In genomic region chr7:130896898-130897514, GRCh38 we compare ENCODE assay signal across 8 cellular contexts.
A peak's percentile ranks its signal among the peaks of the same experiment; 100 is the strongest.
DNase-seq lines count a peak whose midpoint lies in the region; ATAC-seq and TF ChIP-seq lines count a peak whose summit lies in the region.

No MANE protein-coding gene starts in this region.

- peak; percentile 83 for TF ChIP-seq RAD21 in IMR-90 (IDR thresholded peaks at IDR 0.05; ENCODE audit: low read length)

- intact Hi-C loops in IMR-90 (cut with micrococcal nuclease): loop anchor here (1.0 kb wide), 1 partner anchor 143 kb away; no protein-coding TSS in a partner anchor
- intact Hi-C loops in cardiac septum (cut with DNase I): loop anchor here (1.0 to 10.0 kb wide), 4 partner anchors 112 to 408 kb away; no protein-coding TSS in a partner anchor
- intact Hi-C loops in posterior vena cava (cut with DNase I): loop anchor here (5.0 to 10.0 kb wide), 4 partner anchors 108 to 150 kb away; no protein-coding TSS in a partner anchor
- intact Hi-C loops in aorta (cut with DNase I): loop anchor here (5.0 to 10.0 kb wide), 4 partner anchors 108 to 528 kb away; no protein-coding TSS in a partner anchor

- H2BK15ac ChIP-seq in IMR-90 (ENCODE audit: low read depth, low read length): no peak overlapping the region

- H3K79me1 ChIP-seq in IMR-90 (ENCODE audit: low read depth in 1 of 2, low read length in 2 of 2): peaks cover 4 to 33% of the 10 kb centered on the region in 2 experiments; a peak in 3 of 4 replicates

- in situ Hi-C loops in IMR-90 (cut with MboI; ENCODE audit: low sequenced_read_pairs): no loop called here

- 65% methylated on average over 10 of the region's 22 CpGs; no CpG with 5 or more reads in 1 of the 2 experiments for WGBS in IMR-90 (ENCODE audit: extremely low coverage in 2 of 2, insufficient read length in 1 of 2), 2 experiments
- 42 to 45% methylated on average over 22 of the region's 22 CpGs for WGBS in aorta, 2 donors

- H4K8ac ChIP-seq in IMR-90 (ENCODE audit: low read depth in 2 of 2, low read length in 2 of 2): peak overlapping the region; percentile 38 to 53; a peak in 3 of 4 replicates

- H3K4me3 ChIP-seq in IMR-90 (ENCODE audit: insufficient read depth, low read depth, low read length): no peak overlapping the region
- no peak overlapping the region for H3K4me3 ChIP-seq in aorta (ENCODE audit: low read length in 2 of 2)

- peak overlapping the region; percentile 75; the same call in 1 of the 2 replicates for H3K23ac ChIP-seq in IMR-90 (ENCODE audit: low read depth, low read length)

- peak overlapping the region; percentile 53; the same call in 1 of the 2 replicates for H4K91ac ChIP-seq in IMR-90 (ENCODE audit: insufficient read depth, low read depth, low read length)

- DNase-seq in IMR-90 (peak; percentile 84), SW 1271 (lab: John Stamatoyannopoulos, UW) (peak; percentile 43 to 68), cardiac septum (ENCODE audit: low spot score) (peak; percentile 84), posterior vena cava (ENCODE audit: low spot score) (peak; percentile 92), aorta (peak; percentile 80 to 93), SKM-1 (lab: John Stamatoyannopoulos, UW; ENCODE audit: unreplicated experiment) (no peak)
- DNase-seq in activated naive CD8-positive, alpha-beta T cell treated with anti-CD3 and anti-CD28 coated beads, Interleukin-2, amount 50 U/mL, for 16 hours (ENCODE audit: low read depth, low spot score): peak; percentile 38

- H2BK20ac ChIP-seq in IMR-90 (ENCODE audit: low read depth, low read length): peak overlapping the region; percentile 19; the same call in 1 of the 2 replicates

- no peak overlapping the region for H2AFZ ChIP-seq in IMR-90 (replicated peaks; ENCODE audit: low read length, poor library complexity)

- H3K4me2 ChIP-seq in IMR-90 (ENCODE audit: low read depth, low read length): peak overlapping the region; percentile 22

- H4K20me1 ChIP-seq in IMR-90 (ENCODE audit: insufficient read depth, low read length): peaks cover 96% of the 10 kb centered on the region

- H3K4me1 ChIP-seq in IMR-90 (ENCODE audit: control insufficient read depth, insufficient read depth, low read length) (peaks cover 52% of the 10 kb centered on the region), aorta (ENCODE audit: control insufficient read depth in 1 of 2, insufficient read depth in 2 of 2, low read length in 2 of 2) (peaks cover 0 to 5% of the 10 kb centered on the region in 2 donors)

- POLR2A ChIA-PET in IMR-90 (lab: Charles Lee; ENCODE audit: unreplicated experiment): interaction anchor here (1.6 kb wide), 1 partner anchor 19 kb away, joined by 3 read pairs; no protein-coding TSS in a partner anchor

- H2BK5ac ChIP-seq in IMR-90 (ENCODE audit: low read depth, low read length, poor library complexity, severe bottlenecking): peak overlapping the region; percentile 85

- H2AK5ac ChIP-seq in IMR-90 (ENCODE audit: low read depth, low read length): peak overlapping the region; percentile 51

- 0 out of 2 replicates have a peak overlapping the region, but pooled peaks have one; percentile 17 for H3K14ac ChIP-seq in IMR-90 (replicated peaks; ENCODE audit: low read depth, low read length)

- ATAC-seq in IMR-90 (ENCODE audit: low read depth): peak; percentile 24
- ATAC-seq in aorta (ENCODE audit: low FRiP score): peak; percentile 74

- peak overlapping the region; percentile 48; the same call in 1 of the 2 replicates for H4K5ac ChIP-seq in IMR-90 (ENCODE audit: low read depth, low read length)

- H3K27ac ChIP-seq in IMR-90 (ENCODE audit: insufficient read depth, low read length): peak overlapping the region; percentile 71
- peak overlapping the region in 1 of 2 donors; percentile 18 for H3K27ac ChIP-seq in aorta (ENCODE audit: low read depth in 1 of 2, low read length in 2 of 2)

- no peaks in the 10 kb centered on the region for H3K27me3 ChIP-seq in IMR-90 (ENCODE audit: control insufficient read depth, insufficient read depth, low read length)
- no peaks in the 10 kb centered on the region for H3K27me3 ChIP-seq in aorta (ENCODE audit: control insufficient read depth in 1 of 2, insufficient read depth in 2 of 2, low read length in 1 of 2)

- CTCF ChIA-PET in IMR-90 (lab: Yijun Ruan, JAX): interaction anchor here (0.6 to 2.1 kb wide), 19 partner anchors 9 to 144 kb away, joined by 3 to 17 read pairs (median 5); no protein-coding TSS in a partner anchor

- peak overlapping the region; percentile 29 for H3K9ac ChIP-seq in IMR-90 (ENCODE audit: low read depth, low read length)

- H2BK120ac ChIP-seq in IMR-90 (ENCODE audit: low read depth, low read length): peak overlapping the region; percentile 60

- no TSS peak for BruUV-seq in IMR-90 (replicated peaks; lab: Mats Ljungman, UMichigan)

- TF ChIP-seq CTCF in GM12873 (IDR thresholded peaks at IDR 0.05; ENCODE audit: insufficient read depth, low read depth, low read length, missing control alignments) (peak; percentile 90), IMR-90 (conservative IDR thresholded peaks at IDR 0.05; ENCODE audit: low read depth, low read length) (peak; percentile 80)

- no peak for TF ChIP-seq POLR2A in IMR-90 (IDR thresholded peaks at IDR 0.05; ENCODE audit: low read depth, low read length)

- dilution Hi-C loops in IMR-90 (cut with HindIII; ENCODE audit: low sequenced_read_pairs, unreplicated experiment): no loop called here

- H3K18ac ChIP-seq in IMR-90 (ENCODE audit: low read depth, low read length): peak overlapping the region; percentile 43; the same call in 1 of the 2 replicates

- no peaks in the 10 kb centered on the region for H3K9me3 ChIP-seq in IMR-90 (ENCODE audit: control insufficient read depth, insufficient read depth, low read length)
- no peaks in the 10 kb centered on the region for H3K9me3 ChIP-seq in aorta (ENCODE audit: control insufficient read depth, low read length)

- H2AK9ac ChIP-seq in IMR-90 (replicated peaks; ENCODE audit: low read depth, low read length, poor library complexity): peak overlapping the region; percentile 58

- H3K9me1 ChIP-seq in IMR-90 (ENCODE audit: insufficient read depth, low read length): peaks cover 9% of the 10 kb centered on the region; the same call in 1 of the 2 replicates

- H3K4ac ChIP-seq in IMR-90 (ENCODE audit: low read depth, low read length): peak overlapping the region; percentile 44

- peaks cover 66% of the 10 kb centered on the region for H3K36me3 ChIP-seq in IMR-90 (ENCODE audit: control insufficient read depth, insufficient read depth, low read length)
- no peaks in the 10 kb centered on the region for H3K36me3 ChIP-seq in aorta (ENCODE audit: control insufficient read depth in 1 of 2, insufficient read depth in 2 of 2, low read length in 1 of 2)

- peak overlapping the region; percentile 54; the same call in 1 of the 2 replicates for H3K56ac ChIP-seq in IMR-90 (ENCODE audit: extremely low read depth, insufficient read depth, low read length)

TF ChIP-seq in IMR-90, 13 proteins besides CTCF, POLR2A, EP300 and RAD21:
- TF ChIP-seq RCOR1 (IDR thresholded peaks at IDR 0.05; ENCODE audit: insufficient replicate concordance, low read length) (no peak), SMC3 (IDR thresholded peaks at IDR 0.05; ENCODE audit: low read depth, low read length) (peak; percentile 63), MXI1 (IDR thresholded peaks at IDR 0.05; ENCODE audit: borderline replicate concordance, low read depth, low read length) (peak; percentile 96), USF2 (IDR thresholded peaks at IDR 0.05; ENCODE audit: low read depth, low read length) (peak; percentile 95)
